In genomic region chr2:201642579-201643215, GRCh38 we compare ENCODE assay signal across 1 cellular context.
TF ChIP-seq lines count a peak whose summit lies in the region.

No MANE protein-coding gene starts in this region.

TF ChIP-seq in HepG2, 621 proteins besides CTCF, POLR2A, EP300 and RAD21 (continued from another document and continues in another):
- peak; percentile 48 for TF ChIP-seq YY1 (IDR thresholded peaks at IDR 0.05; ENCODE audit: insufficient read depth, insufficient replicate concordance, low read depth, low read length)
- TF ChIP-seq ZSCAN30 (CRISPR knock-in tag; IDR thresholded peaks at IDR 0.05): peak; percentile 84; the same call in 1 of the 2 replicates
- TF ChIP-seq ADNP (CRISPR knock-in tag; IDR thresholded peaks at IDR 0.05): no peak
- 0 out of 2 replicates have a peak, but pooled peaks have one; percentile 19 for TF ChIP-seq MIER3 (CRISPR knock-in tag; IDR thresholded peaks at IDR 0.05; ENCODE audit: borderline replicate concordance)
- no peak for TF ChIP-seq USF2 (IDR thresholded peaks at IDR 0.05; ENCODE audit: low read depth, low read length)
- no peak for TF ChIP-seq USF2 (CRISPR knock-in tag; IDR thresholded peaks at IDR 0.05; ENCODE audit: borderline replicate concordance)
- TF ChIP-seq ZNF503 (CRISPR knock-in tag; IDR thresholded peaks at IDR 0.05): 0 out of 2 replicates have a peak, but pooled peaks have one; percentile 40
- TF ChIP-seq LBX2 (CRISPR knock-in tag; IDR thresholded peaks at IDR 0.05; ENCODE audit: borderline replicate concordance): 0 out of 2 replicates have a peak, but pooled peaks have one; percentile 60
- no peak for TF ChIP-seq ZNF543 (CRISPR knock-in tag; IDR thresholded peaks at IDR 0.05)
- no peak; the same call in 1 of the 2 replicates for TF ChIP-seq TFAP4 (IDR thresholded peaks at IDR 0.05; ENCODE audit: borderline replicate concordance, low read depth)
- peak; percentile 60; the same call in 1 of the 2 replicates for TF ChIP-seq ZNF770 (CRISPR knock-in tag; IDR thresholded peaks at IDR 0.05)
- TF ChIP-seq SOX5 (CRISPR knock-in tag; IDR thresholded peaks at IDR 0.05; ENCODE audit: borderline replicate concordance): no peak; the same call in 1 of the 2 replicates
- 0 out of 2 replicates have a peak, but pooled peaks have one; percentile 24 for TF ChIP-seq ZNF121 (CRISPR knock-in tag; IDR thresholded peaks at IDR 0.05)
- TF ChIP-seq PBX3 (CRISPR knock-in tag; IDR thresholded peaks at IDR 0.05; ENCODE audit: borderline replicate concordance): no peak; the same call in 1 of the 2 replicates
- no peak for TF ChIP-seq MBNL3 (CRISPR knock-in tag; conservative IDR thresholded peaks at IDR 0.05)
- TF ChIP-seq GABPA (IDR thresholded peaks at IDR 0.05; ENCODE audit: low read depth, low read length): no peak
- TF ChIP-seq GABPA (CRISPR knock-in tag; IDR thresholded peaks at IDR 0.05; ENCODE audit: low read depth): no peak
- peak; percentile 71 for TF ChIP-seq BCL3 (CRISPR knock-in tag; IDR thresholded peaks at IDR 0.05)
- TF ChIP-seq GPBP1L1 (CRISPR knock-in tag; IDR thresholded peaks at IDR 0.05): no peak
- TF ChIP-seq RELA (CRISPR knock-in tag; IDR thresholded peaks at IDR 0.05): peak; percentile 86; the same call in 1 of the 2 replicates
- no peak for TF ChIP-seq STAT6 (CRISPR knock-in tag; IDR thresholded peaks at IDR 0.05; ENCODE audit: borderline replicate concordance)
- peak; percentile 34; the same call in 1 of the 2 replicates for TF ChIP-seq ZNF670 (CRISPR knock-in tag; IDR thresholded peaks at IDR 0.05; ENCODE audit: borderline replicate concordance)
- TF ChIP-seq E2F1 (CRISPR knock-in tag; IDR thresholded peaks at IDR 0.05): peak; percentile 87
- TF ChIP-seq ZHX2 (IDR thresholded peaks at IDR 0.05; ENCODE audit: low read depth): peak; percentile 94
- peak; percentile 26; the same call in 1 of the 2 replicates for TF ChIP-seq ZHX2 (CRISPR knock-in tag; IDR thresholded peaks at IDR 0.05; ENCODE audit: borderline replicate concordance)
- TF ChIP-seq ZNF337 (CRISPR knock-in tag; IDR thresholded peaks at IDR 0.05; ENCODE audit: borderline replicate concordance, low read depth): no peak
- TF ChIP-seq HMGXB4 (CRISPR knock-in tag; IDR thresholded peaks at IDR 0.05; ENCODE audit: borderline replicate concordance in 1 of 2, low read depth in 1 of 2): peak; percentile 77
